21 cellular contexts compared by ENCODE assay signal in the genomic region with DNA sequence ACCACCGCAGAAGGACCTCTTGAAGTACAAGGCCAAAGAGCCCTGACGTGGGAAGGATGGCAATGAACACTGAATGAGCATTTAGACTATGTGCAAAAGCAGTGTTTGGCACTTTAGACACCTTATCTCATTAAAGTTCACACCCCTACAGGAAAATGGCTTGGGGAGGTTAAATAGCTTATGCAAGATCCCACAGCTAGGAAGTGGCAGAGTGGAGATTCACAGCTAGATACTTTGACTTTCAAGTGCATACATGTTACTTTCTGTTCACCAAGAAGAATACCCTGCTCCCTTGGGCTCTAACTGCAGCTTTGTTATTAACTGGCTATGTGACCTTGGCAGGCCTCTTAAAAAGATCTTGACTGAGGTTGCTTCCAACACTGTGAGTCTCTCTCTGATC. TPM values are rescaled to one million over a fixed set of nuclear protein-coding genes. Genes with fewer than 3 reads are reported as not detected.
DNase-seq lines count a peak whose midpoint lies in the region; ATAC-seq and TF ChIP-seq lines count a peak whose summit lies in the region.
"Had no signal": no experiment of that assay in that cellular context is flagged by ENCODE, and none has a peak within 500 bp of the region (broad histone marks: within the 10 kb centered on the region; RNA-seq: fewer than 3 reads in every experiment).

No MANE protein-coding gene starts in this region.

- CTCF ChIA-PET in activated CD4-positive, alpha-beta T cell treated with anti-CD3 and anti-CD28 coated beads, Interleukin-2, amount 10 ng/mL, durations not matched to agents 7 days and 5 days (lab: Charles Lee), result interaction anchor here (1.9 to 2.1 kb wide), 3 partner anchors 9 to 12 kb away, joined by 6 to 9 read pairs (median 8); no protein-coding TSS in a partner anchor
- CTCF ChIA-PET in T-cell (lab: Charles Lee), result interaction anchor here (0.6 to 1.2 kb wide), 3 partner anchors 19 to 66 kb away, joined by 3 to 5 read pairs (median 4); no protein-coding TSS in a partner anchor

- POLR2A ChIA-PET in activated CD4-positive, alpha-beta T cell treated with anti-CD3 and anti-CD28 coated beads, Interleukin-2, amount 10 ng/mL, durations not matched to agents 7 days and 5 days (lab: Charles Lee), result interaction anchor here (0.6 kb wide), 1 partner anchor 12 kb away, joined by 4 read pairs; no protein-coding TSS in a partner anchor
- POLR2A ChIA-PET in T-cell (lab: Charles Lee), result interaction anchor here in 1 of 2 donors (1.0 kb wide), 1 partner anchor 48 kb away, joined by 3 read pairs; no protein-coding TSS in a partner anchor

- peaks cover 4% of the 10 kb centered on the region for H3K36me3 Mint-ChIP-seq in activated CD4-positive, alpha-beta T cell treated with anti-CD3 and anti-CD28 coated beads, Interleukin-2, amount 10 ng/mL, durations not matched to agents 7 days and 5 days (ENCODE audit: low read depth)
- H3K36me3 Mint-ChIP-seq in T-cell (no peaks in the 10 kb centered on the region), natural killer cell (no peaks in the 10 kb centered on the region), HFFc6 (ENCODE audit: low read depth) (no peaks in the 10 kb centered on the region)
- H3K36me3 Mint-ChIP-seq: memory B cell; stimulated activated memory B cell treated with anti-CD40 and anti-IgM and Interleukin-4, amounts not matched to agents 10 μg/mL and 1 μg/mL and 100 μg/mL, for 72 hours; type B pancreatic cell had no signal

- intact Hi-C loops in natural killer cell (cut with micrococcal nuclease), result no loop called here

- no peak for DNase-seq in activated CD4-positive, alpha-beta T cell treated with anti-CD3 and anti-CD28 coated beads, Interleukin-2, amount 10 ng/mL, durations not matched to agents 7 days and 5 days
- DNase-seq in activated CD4-positive, alpha-beta T cell treated with anti-CD3 and anti-CD28 coated beads for 1 hour, result no peak
- DNase-seq in T-cell, result peak in 1 of 34 experiments; percentile 2
- DNase-seq in natural killer cell, result no peak
- no peak for DNase-seq in HT-29 (ENCODE audit: low spot score)
- DNase-seq in HFFc6, result no peak
- DNase-seq: C1 segment of cervical spinal cord; DMS79; effector CD8-positive, alpha-beta T cell; heart left ventricle; NCI-H1105 treated with DMSO at 0.1 percent for 48 hours; NCI-H82; psoas muscle had no signal

- TF ChIP-seq CTCF in natural killer cell (IDR thresholded peaks at IDR 0.05), result no peak
- no peak for TF ChIP-seq CTCF in HFFc6 (IDR thresholded peaks at IDR 0.05)

- peak overlapping the region; percentile 54 for H3K27ac Mint-ChIP-seq in activated CD4-positive, alpha-beta T cell treated with anti-CD3 and anti-CD28 coated beads, Interleukin-2, amount 10 ng/mL, durations not matched to agents 7 days and 5 days
- H3K27ac Mint-ChIP-seq in T-cell (peak overlapping the region; percentile 7 to 27), natural killer cell (peak overlapping the region in 1 of 2 donors; percentile 24), HFFc6 (no peak overlapping the region)
- H3K27ac Mint-ChIP-seq: memory B cell; stimulated activated memory B cell treated with anti-CD40 and anti-IgM and Interleukin-4, amounts not matched to agents 10 μg/mL and 1 μg/mL and 100 μg/mL, for 72 hours; type B pancreatic cell had no signal

- H3K4me1 Mint-ChIP-seq in activated CD4-positive, alpha-beta T cell treated with anti-CD3 and anti-CD28 coated beads, Interleukin-2, amount 10 ng/mL, durations not matched to agents 7 days and 5 days, result peaks cover 38% of the 10 kb centered on the region
- H3K4me1 Mint-ChIP-seq in T-cell (peaks cover 33 to 37% (median 34%) of the 10 kb centered on the region in 3 donors), natural killer cell (peaks cover 16% of the 10 kb centered on the region in 2 donors), HFFc6 (ENCODE audit: low read depth) (no peaks in the 10 kb centered on the region)
- H3K4me1 Mint-ChIP-seq: memory B cell; stimulated activated memory B cell treated with anti-CD40 and anti-IgM and Interleukin-4, amounts not matched to agents 10 μg/mL and 1 μg/mL and 100 μg/mL, for 72 hours had no signal

- ATAC-seq in GM21381 (IDR thresholded peaks at IDR 0.05; ENCODE audit: unreplicated experiment) (peak; percentile 46), T-cell (replicated peaks in 1 of 4) (peak in 2 of 4 experiments; percentile 35 to 48), natural killer cell (peak; percentile 69 to 91 (median 71)), GM18873 (IDR thresholded peaks at IDR 0.05; ENCODE audit: low FRiP score, unreplicated experiment) (no peak)
- ATAC-seq: heart left ventricle; psoas muscle; stimulated activated memory B cell treated with anti-CD40 and anti-IgM and Interleukin-4, amounts not matched to agents 10 μg/mL and 1 μg/mL and 100 μg/mL, for 72 hours had no signal

- no peaks in the 10 kb centered on the region for H3K27me3 Mint-ChIP-seq in activated CD4-positive, alpha-beta T cell treated with anti-CD3 and anti-CD28 coated beads, Interleukin-2, amount 10 ng/mL, durations not matched to agents 7 days and 5 days
- no peaks in the 10 kb centered on the region for H3K27me3 Mint-ChIP-seq in T-cell
- H3K27me3 Mint-ChIP-seq in natural killer cell (ENCODE audit: low read depth in 2 of 2), result no peaks in the 10 kb centered on the region
- peaks cover 4% of the 10 kb centered on the region; the same call in 1 of the 2 replicates for H3K27me3 Mint-ChIP-seq in HFFc6 (ENCODE audit: insufficient read depth)
- H3K27me3 Mint-ChIP-seq: type B pancreatic cell had no signal

- H3K9me3 Mint-ChIP-seq in activated CD4-positive, alpha-beta T cell treated with anti-CD3 and anti-CD28 coated beads, Interleukin-2, amount 10 ng/mL, durations not matched to agents 7 days and 5 days, result peaks cover 4% of the 10 kb centered on the region
- no peaks in the 10 kb centered on the region for H3K9me3 Mint-ChIP-seq in T-cell
- no peaks in the 10 kb centered on the region for H3K9me3 Mint-ChIP-seq in natural killer cell
- H3K9me3 Mint-ChIP-seq in HFFc6, result no peaks in the 10 kb centered on the region
- H3K9me3 Mint-ChIP-seq: memory B cell; neural crest cell; stimulated activated memory B cell treated with anti-CD40 and anti-IgM and Interleukin-4, amounts not matched to agents 10 μg/mL and 1 μg/mL and 100 μg/mL, for 72 hours; type B pancreatic cell had no signal

- H3K4me3 Mint-ChIP-seq in activated CD4-positive, alpha-beta T cell treated with anti-CD3 and anti-CD28 coated beads, Interleukin-2, amount 10 ng/mL, durations not matched to agents 7 days and 5 days, result no peak overlapping the region
- H3K4me3 Mint-ChIP-seq in T-cell (peak overlapping the region in 1 of 3 donors; percentile 2), natural killer cell (peak overlapping the region; percentile 10), HFFc6 (no peak overlapping the region)
- H3K4me3 Mint-ChIP-seq: memory B cell; neural crest cell; stimulated activated memory B cell treated with anti-CD40 and anti-IgM and Interleukin-4, amounts not matched to agents 10 μg/mL and 1 μg/mL and 100 μg/mL, for 72 hours; type B pancreatic cell had no signal

RNA-seq across cellular contexts. Expression of a gene that starts 58.2 kb away (rescaled TPM):
- 10 to 100 TPM; 52.0 to 63.6 TPM for total RNA-seq in activated CD4-positive, alpha-beta T cell treated with anti-CD3 and anti-CD28 coated beads, Interleukin-2, amount 10 ng/mL, durations not matched to agents 7 days and 5 days
- total RNA-seq in T-cell (10 to 100 TPM; 33.9 to 72.2 (median 41.9) TPM), natural killer cell (1 to 10 TPM in 2 of 3 donors, under 1 TPM in 1; 0.35 to 4.2 (median 1.7) TPM)
- total RNA-seq in HT-29 (2014; rRNA removed; shearing (Covaris generic)), result not detected in 2 replicates
- total RNA-seq in HFFc6 (2021; fragmentation: NEBNext Ultra II Directional; extraction: Animal tissue kit (Norgen Biotek cat#: 25700)), result not detected
- total RNA-seq: fibroblast of lung, neural crest cell, psoas muscle, RPMI7951 had no signal

Comparison
In these comparisons a context has a peak if more than half of its experiments do, and no peak if none do; other contexts are left out.
1. RNA of a gene that starts 58.2 kb away (total RNA-seq): 52.0 to 63.6 TPM in activated CD4-positive, alpha-beta T cell treated with anti-CD3 and anti-CD28 coated beads, Interleukin-2, amount 10 ng/mL, durations not matched to agents 7 days and 5 days and 33.9 to 72.2 TPM in T-cell; 0.35 to 4.2 TPM in natural killer cell, not detected in HT-29 and not detected in HFFc6; every median in the first group is over 4 times any median in the second.